Comparison of ENCODE assay signal across 8 cellular contexts in genomic region chr2:73920577-73921545, GRCh38. TPM values are rescaled to one million over a fixed set of nuclear protein-coding genes. Genes with fewer than 3 reads are reported as not detected.
A peak's percentile ranks its signal among the peaks of the same experiment; 100 is the strongest.
DNase-seq lines count a peak whose midpoint lies in the region; ATAC-seq and TF ChIP-seq lines count a peak whose summit lies in the region.

No MANE protein-coding gene starts in this region.

- WGBS in lower leg skin, 2 donors: 60 to 68% methylated on average over 12 of the region's 12 CpGs

- peak; percentile 74 for DNase-seq in activated effector memory CD4-positive, alpha-beta T cell treated with anti-CD3 and anti-CD28 coated beads, Interleukin-2, amount 50 U/mL, for 16 hours
- DNase-seq in activated effector memory CD4-positive, alpha-beta T cell treated with Interleukin-2 at 50 U/mL for 16 hours: no peak
- DNase-seq in NCI-H82 treated with DMSO at 0.1 percent for 48 hours (lab: John Stamatoyannopoulos, UW; ENCODE audit: unreplicated experiment) (peak; percentile 84), iPS-NIHi7 (ENCODE audit: extremely low spot score) (peak; percentile 95), lower leg skin (ENCODE audit: low spot score in 2 of 2) (no peak)
- DNase-seq in activated T-cell treated with anti-CD3 and anti-CD28 coated beads, Interleukin-2, amount 50 U/mL, for 4 hours: peak; percentile 36

- ATAC-seq in activated T-cell treated with anti-CD3 and anti-CD28 coated beads, Interleukin-2, amount 50 U/mL, for 4 hours: peak; percentile 38 to 62
- ATAC-seq in HG03432 (IDR thresholded peaks at IDR 0.05; ENCODE audit: unreplicated experiment) (no peak), HG03196 (IDR thresholded peaks at IDR 0.05; ENCODE audit: unreplicated experiment) (no peak)

- H3K27me3 Mint-ChIP-seq in activated T-cell treated with anti-CD3 and anti-CD28 coated beads, Interleukin-2, amount 50 U/mL, for 4 hours (ENCODE audit: low read depth): peaks cover 2% of the 10 kb centered on the region

- no peak overlapping the region for H3K4me3 ChIP-seq in lower leg skin (ENCODE audit: low read depth, poor library complexity, severe bottlenecking)

- intact Hi-C loops in lower leg skin (cut with DNase I; ENCODE audit: low total_unique reads): no loop called here

- H3K36me3 Mint-ChIP-seq in activated T-cell treated with anti-CD3 and anti-CD28 coated beads, Interleukin-2, amount 50 U/mL, for 4 hours (ENCODE audit: insufficient read depth): no peaks in the 10 kb centered on the region

- H3K9me3 Mint-ChIP-seq in activated T-cell treated with anti-CD3 and anti-CD28 coated beads, Interleukin-2, amount 50 U/mL, for 4 hours: no peaks in the 10 kb centered on the region

- TF ChIP-seq POLR2A in lower leg skin (IDR thresholded peaks at IDR 0.05): no peak

- TF ChIP-seq CTCF in lower leg skin (IDR thresholded peaks at IDR 0.05): no peak

- no peak overlapping the region for H3K4me3 Mint-ChIP-seq in activated T-cell treated with anti-CD3 and anti-CD28 coated beads, Interleukin-2, amount 50 U/mL, for 4 hours

- peaks cover 1% of the 10 kb centered on the region for H3K4me1 Mint-ChIP-seq in activated T-cell treated with anti-CD3 and anti-CD28 coated beads, Interleukin-2, amount 50 U/mL, for 4 hours (ENCODE audit: low read depth)

RNA-seq across cellular contexts. Expression of gene DGUOK, which starts 5.8 kb away (rescaled TPM):
- 10 to 100 TPM; 69.5 to 76.0 (median 74.2) TPM for total RNA-seq in activated T-cell treated with anti-CD3 and anti-CD28 coated beads, Interleukin-2, amount 50 U/mL, for 4 hours
- 10 to 100 TPM; 34.4 to 73.2 (median 48.0) TPM for total RNA-seq in lower leg skin

RNA-seq across cellular contexts. Expression of gene ACTG2, which starts 28.1 kb away (rescaled TPM):
- under 1 TPM; 0.52 to 0.89 (median 0.63) TPM for total RNA-seq in activated T-cell treated with anti-CD3 and anti-CD28 coated beads, Interleukin-2, amount 50 U/mL, for 4 hours
- total RNA-seq in lower leg skin: 10 to 100 TPM in 2 of 4 donors, 1 to 10 TPM in 2; 4.9 to 75.4 (median 9.4) TPM

Comparison
In these comparisons a context has a peak if more than half of its experiments do, and no peak if none do; other contexts are left out.
1. DNase-seq: peak in activated effector memory CD4-positive, alpha-beta T cell treated with anti-CD3 and anti-CD28 coated beads, Interleukin-2, amount 50 U/mL, for 16 hours (single experiment), NCI-H82 treated with DMSO at 0.1 percent for 48 hours (single experiment), activated T-cell treated with anti-CD3 and anti-CD28 coated beads, Interleukin-2, amount 50 U/mL, for 4 hours (single experiment) and iPS-NIHi7 (single experiment); none in activated effector memory CD4-positive, alpha-beta T cell treated with Interleukin-2 at 50 U/mL for 16 hours (single experiment) and lower leg skin (0 of 2).
2. ATAC-seq: peak in activated T-cell treated with anti-CD3 and anti-CD28 coated beads, Interleukin-2, amount 50 U/mL, for 4 hours (2 of 2); none in HG03432 (single experiment) and HG03196 (single experiment).